11 cellular contexts compared by ENCODE assay signal in genomic region chr2:25991965-25992364, GRCh38. TPM values are rescaled to one million over a fixed set of nuclear protein-coding genes. Genes with fewer than 3 reads are reported as not detected.
DNase-seq lines count a peak whose midpoint lies in the region; ATAC-seq, FAIRE-seq and TF ChIP-seq lines count a peak whose summit lies in the region.
"Had no signal": no experiment of that assay in that cellular context is flagged by ENCODE, and none has a peak within 500 bp of the region (broad histone marks: within the 10 kb centered on the region; RNA-seq: fewer than 3 reads in every experiment).

No MANE protein-coding gene starts in this region.

- H3K4me3 ChIP-seq in OCI-LY7 (ENCODE audit: low read depth, low read length, poor library complexity, severe bottlenecking) (no peak overlapping the region), keratinocyte (ENCODE audit: control insufficient read depth in 2 of 3, extremely low read depth in 1 of 3, insufficient read depth in 2 of 3, low read depth in 1 of 3, low read length in 3 of 3) (no peak overlapping the region), spleen (peak overlapping the region in 1 of 8 donors; percentile 64)

- BruUV-seq in OCI-LY7 (replicated peaks; lab: Mats Ljungman, UMichigan): no TSS peak

- intact Hi-C loops in OCI-LY7 (cut with micrococcal nuclease; ENCODE audit: unreplicated experiment): loop anchor here (1.0 kb wide), 1 partner anchor 153 kb away; no protein-coding TSS in a partner anchor
- intact Hi-C loops in spleen (cut with DNase I; ENCODE audit: low total_unique reads): loop anchor here (10.0 kb wide), 1 partner anchor 153 kb away; no protein-coding TSS in a partner anchor

- H3K79me2 ChIP-seq in OCI-LY7 (ENCODE audit: insufficient read depth, low read depth, low read length) (no peaks in the 10 kb centered on the region), keratinocyte (ENCODE audit: control insufficient read depth, insufficient read depth, low read length) (no peaks in the 10 kb centered on the region)

- H3K36me3 ChIP-seq in OCI-LY7 (ENCODE audit: insufficient read depth, low read length): no peaks in the 10 kb centered on the region
- no peaks in the 10 kb centered on the region for H3K36me3 ChIP-seq in keratinocyte (ENCODE audit: control insufficient read depth in 2 of 2, extremely low read depth in 1 of 2, insufficient read depth in 2 of 2, low read length in 2 of 2)
- H3K36me3 ChIP-seq in spleen: no peaks in the 10 kb centered on the region
- H3K36me3 ChIP-seq: thoracic aorta had no signal

- WGBS in spleen, 5 donors: 46 to 67% (median 54%) methylated on average over 3 of the region's 3 CpGs

- DNase-seq in NOMO-1 (lab: John Stamatoyannopoulos, UW; ENCODE audit: unreplicated experiment in 2 of 2) (peak; percentile 45 to 65), NOMO-1 treated with dmso at 0.1 percent for 144 hours (lab: John Stamatoyannopoulos, UW; ENCODE audit: unreplicated experiment) (no peak), OCI-LY7 (ENCODE audit: low spot score) (no peak), keratinocyte (ENCODE audit: low read depth, low spot score) (no peak), spleen (no peak), HuH-7.5 (ENCODE audit: low spot score) (no peak)
- DNase-seq: aorta, glutamatergic neuron had no signal

- H3K4me2 ChIP-seq in OCI-LY7 (ENCODE audit: low read length) (peak overlapping the region; percentile 48; the same call in 1 of the 2 replicates), keratinocyte (ENCODE audit: control insufficient read depth, extremely low read depth, insufficient read depth, low read depth, low read length) (peak overlapping the region; percentile 58)

- H3K27ac ChIP-seq in OCI-LY7 (ENCODE audit: low read depth, low read length, poor library complexity, severe bottlenecking) (no peak overlapping the region), keratinocyte (ENCODE audit: control insufficient read depth, insufficient read depth, low read length) (peak overlapping the region; percentile 47), spleen (peak overlapping the region in 7 of 8 donors; percentile 12 to 81 (median 48))
- H3K27ac ChIP-seq: thoracic aorta had no signal

- peak overlapping the region; percentile 14 for H3K9ac ChIP-seq in keratinocyte (ENCODE audit: control insufficient read depth, extremely low read depth, insufficient read depth, low read length)

- H3K27me3 ChIP-seq in keratinocyte (ENCODE audit: control insufficient read depth, extremely low read depth, insufficient read depth, low read length) (no peaks in the 10 kb centered on the region), spleen (replicated peaks in 1 of 7) (no peaks in the 10 kb centered on the region)

- ATAC-seq in GM19023 (IDR thresholded peaks at IDR 0.05; ENCODE audit: unreplicated experiment): no peak
- ATAC-seq in HG03342 (IDR thresholded peaks at IDR 0.05; ENCODE audit: unreplicated experiment): no peak

- H3K4me1 ChIP-seq in OCI-LY7 (ENCODE audit: insufficient read depth, low read length, poor library complexity, severe bottlenecking): no peaks in the 10 kb centered on the region
- H3K4me1 ChIP-seq in keratinocyte (ENCODE audit: control insufficient read depth, extremely low read depth, insufficient read depth, low read length): peaks cover 8% of the 10 kb centered on the region
- peaks cover 0 to 23% (median 17%) of the 10 kb centered on the region in 6 donors for H3K4me1 ChIP-seq in spleen

- CTCF ChIA-PET in OCI-LY7 (lab: Charles Lee; ENCODE audit: unreplicated experiment): no interaction called here

- H3K9me1 ChIP-seq in keratinocyte (ENCODE audit: control insufficient read depth, extremely low read depth, insufficient read depth, low read length): no peaks in the 10 kb centered on the region

- TF ChIP-seq CTCF in OCI-LY7 (conservative IDR thresholded peaks at IDR 0.05; ENCODE audit: low read length): no peak
- no peak for TF ChIP-seq CTCF in keratinocyte (optimal IDR thresholded peaks at IDR 0.05 in 1 of 3, IDR thresholded peaks at IDR 0.05 in 1 of 3, conservative IDR thresholded peaks at IDR 0.05 in 1 of 3; ENCODE audit: extremely low read depth in 1 of 3, insufficient read depth in 2 of 3, low read length in 3 of 3)
- no peak for TF ChIP-seq CTCF in spleen (IDR thresholded peaks at IDR 0.05 in 8 of 11, conservative IDR thresholded peaks at IDR 0.05 in 3 of 11)

- dilution Hi-C loops in keratinocyte (cut with MboI; ENCODE audit: extremely low pct_ligation_motif_present, low sequenced_read_pairs): no loop called here

- FAIRE-seq in keratinocyte (lab: Jason Lieb, UNC): no peak

- no peak overlapping the region for H2AFZ ChIP-seq in OCI-LY7 (ENCODE audit: low read length)
- peak overlapping the region; percentile 42 for H2AFZ ChIP-seq in keratinocyte (ENCODE audit: control insufficient read depth, low read length)

- no peaks in the 10 kb centered on the region for H4K20me1 ChIP-seq in OCI-LY7 (ENCODE audit: insufficient read depth, low read length)
- no peaks in the 10 kb centered on the region for H4K20me1 ChIP-seq in keratinocyte (ENCODE audit: control insufficient read depth, extremely low read depth, insufficient read depth, low read length)

- H3K9me3 ChIP-seq in OCI-LY7 (ENCODE audit: low read length) (no peaks in the 10 kb centered on the region), keratinocyte (ENCODE audit: control insufficient read depth, low read depth, low read length) (no peaks in the 10 kb centered on the region), spleen (no peaks in the 10 kb centered on the region)
- H3K9me3 ChIP-seq: thoracic aorta had no signal

- no peaks in the 10 kb centered on the region for H3K9me2 ChIP-seq in OCI-LY7 (ENCODE audit: insufficient read depth, low read length)

- TF ChIP-seq POLR2A in spleen (IDR thresholded peaks at IDR 0.05): no peak

- POLR2A ChIA-PET in OCI-LY7 (lab: Charles Lee): interaction anchor here (2.0 kb wide), 1 partner anchor 10 kb away, joined by 5 read pairs; the partner anchor contains the start of gene KIF3C

RNA-seq across cellular contexts. Expression of gene KIF3C, which starts 9.7 kb away (rescaled TPM):
- total RNA-seq in OCI-LY7 (2014; rRNA removed; shearing (Covaris generic)): 3.8 and 4.0 TPM in 2 replicates
- 10.5 and 11.4 TPM in 2 replicates for total RNA-seq in OCI-LY7 (2022)
- polyA plus RNA-seq in keratinocyte: 6.5 to 8.4 TPM (median 7.4 TPM) in 3 replicates
- 13.4 TPM for polyA plus RNA-seq in keratinocyte (2011; ENCODE audit: low read depth)
- 7.0 and 10.3 TPM in 2 replicates for polyA plus RNA-seq in keratinocyte (2011; cell fraction: cytosol; rRNA removed)
- polyA plus RNA-seq in keratinocyte (2011; cell fraction: nucleus; rRNA removed): 9.9 and 11.9 TPM in 2 replicates
- polyA plus RNA-seq in keratinocyte (2012; ENCODE audit: low replicate concordance): 5.7 and 20.9 TPM in 2 replicates
- polyA minus RNA-seq in keratinocyte: 9.7 to 24.6 TPM (median 10.8 TPM) in 3 replicates
- polyA minus RNA-seq in keratinocyte (2011; cell fraction: cytosol; rRNA and poly(A)+ RNA removed): 15.9 TPM
- polyA minus RNA-seq in keratinocyte (2011; cell fraction: nucleus; rRNA and poly(A)+ RNA removed): 10.2 and 13.2 TPM in 2 replicates
- 1 to 10 TPM; 3.0 to 6.5 (median 4.7) TPM for total RNA-seq in spleen
- under 1 TPM; 0.33 to 0.99 (median 0.49) TPM for polyA plus RNA-seq in spleen

RNA-seq across cellular contexts. Expression of gene RAB10, which starts 41.9 kb away (rescaled TPM):
- 58.3 and 109 TPM in 2 replicates for total RNA-seq in OCI-LY7 (2014; rRNA removed; shearing (Covaris generic))
- total RNA-seq in OCI-LY7 (2022) (83.9 and 96.7 TPM in 2 replicates), spleen (100 to 1,000 TPM; 104 to 135 (median 123) TPM)
- polyA plus RNA-seq in keratinocyte (139 to 252 TPM (median 161 TPM) in 3 replicates), spleen (10 to 100 TPM; 24.4 to 42.4 (median 34.3) TPM)
- polyA plus RNA-seq in keratinocyte (2011; ENCODE audit: low read depth): 328 TPM
- 225 and 344 TPM in 2 replicates for polyA plus RNA-seq in keratinocyte (2011; cell fraction: cytosol; rRNA removed)
- 141 and 287 TPM in 2 replicates for polyA plus RNA-seq in keratinocyte (2011; cell fraction: nucleus; rRNA removed)
- 176 and 274 TPM in 2 replicates for polyA plus RNA-seq in keratinocyte (2012; ENCODE audit: low replicate concordance)
- 27.3 to 149 TPM (median 105 TPM) in 3 replicates for polyA minus RNA-seq in keratinocyte
- 202 TPM for polyA minus RNA-seq in keratinocyte (2011; cell fraction: cytosol; rRNA and poly(A)+ RNA removed)
- 73.4 and 110 TPM in 2 replicates for polyA minus RNA-seq in keratinocyte (2011; cell fraction: nucleus; rRNA and poly(A)+ RNA removed)

Comparison
In these comparisons a context has a peak if more than half of its experiments do, and no peak if none do; other contexts are left out.
1. DNase-seq: peak in NOMO-1 (2 of 2); none in NOMO-1 treated with dmso at 0.1 percent for 144 hours (single experiment), OCI-LY7 (single experiment), keratinocyte (single experiment), spleen (single experiment) and HuH-7.5 (single experiment).